In the genomic region with DNA sequence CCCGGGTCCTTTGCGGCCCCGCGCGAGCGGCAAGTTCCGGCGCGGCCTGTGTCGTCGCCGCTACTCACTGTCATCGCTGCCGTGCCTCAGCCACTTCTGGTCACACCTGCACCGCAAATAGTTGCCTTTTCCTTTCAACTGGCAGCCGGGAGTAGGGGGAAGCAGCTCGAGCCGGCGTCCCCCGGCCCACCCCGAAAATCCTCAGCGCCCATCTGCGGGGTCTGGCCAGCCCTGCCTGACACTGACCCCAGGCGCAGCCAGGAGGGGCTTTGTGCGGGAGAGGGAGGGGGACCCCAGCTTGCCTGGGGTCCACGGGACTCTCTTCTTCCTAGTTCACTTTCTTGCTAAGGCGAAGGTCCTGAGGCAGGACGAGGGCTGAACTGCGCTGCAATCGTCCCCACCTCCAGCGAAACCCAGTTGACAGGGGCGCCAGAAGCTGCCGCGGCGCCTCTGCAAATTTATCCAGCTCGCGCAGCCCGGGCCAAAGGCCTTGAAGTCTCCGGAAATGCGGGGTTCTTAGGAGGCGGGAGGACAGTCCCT, we compare ENCODE assay signal across 10 cellular contexts. TPM values are rescaled to one million over a fixed set of nuclear protein-coding genes. Genes with fewer than 3 reads are reported as not detected.
DNase-seq lines count a peak whose midpoint lies in the region; ATAC-seq and TF ChIP-seq lines count a peak whose summit lies in the region.
"Had no signal": no experiment of that assay in that cellular context is flagged by ENCODE, and none has a peak within 500 bp of the region (broad histone marks: within the 10 kb centered on the region; RNA-seq: fewer than 3 reads in every experiment).

No MANE protein-coding gene starts in this region.

- peaks cover 82% of the 10 kb centered on the region for H3K27me3 ChIP-seq in mammary epithelial cell (ENCODE audit: insufficient read depth, low read length)

- BruUV-seq in mammary epithelial cell (replicated peaks; lab: Mats Ljungman, UMichigan), result no TSS peak

- H3K27ac ChIP-seq in mammary epithelial cell (ENCODE audit: insufficient read depth, low read depth, low read length), result no peak overlapping the region
- H3K27ac ChIP-seq: gastroesophageal sphincter had no signal

- peak overlapping the region; percentile 88 for H3K4me2 ChIP-seq in mammary epithelial cell (ENCODE audit: insufficient read depth, low read depth, low read length)

- 5% methylated on average over 11 of the region's 41 CpGs for WGBS in mammary epithelial cell (ENCODE audit: low coverage, missing lambda C conversion rate)

- H3K36me3 Mint-ChIP-seq in neural crest cell (ENCODE audit: low read depth), result peaks cover 2% of the 10 kb centered on the region

- H3K4me1 ChIP-seq in mammary epithelial cell (ENCODE audit: insufficient read depth, low read length), result peaks cover 14% of the 10 kb centered on the region

- TF ChIP-seq CTCF in AG04449 (IDR thresholded peaks at IDR 0.05; ENCODE audit: insufficient read depth, low read length, missing control alignments), result no peak
- no peak for TF ChIP-seq CTCF in mammary epithelial cell (conservative IDR thresholded peaks at IDR 0.05 in 1 of 2, IDR thresholded peaks at IDR 0.05 in 1 of 2; ENCODE audit: extremely low read depth in 1 of 2, insufficient read depth in 1 of 2, low read depth in 1 of 2, low read length in 2 of 2)
- no peak for TF ChIP-seq CTCF in neural crest cell (conservative IDR thresholded peaks at IDR 0.05)

- intact Hi-C loops in mammary epithelial cell (cut with micrococcal nuclease), result no loop called here

- ATAC-seq in GM18498 (IDR thresholded peaks at IDR 0.05; ENCODE audit: unreplicated experiment) (peak; percentile 47), HG02885 (IDR thresholded peaks at IDR 0.05; ENCODE audit: poor library complexity, unreplicated experiment) (no peak), HG02884 (IDR thresholded peaks at IDR 0.05; ENCODE audit: unreplicated experiment) (no peak)

- dilution Hi-C loops in mammary epithelial cell (cut with HindIII; ENCODE audit: low sequenced_read_pairs), result loop anchor here (5.0 kb wide), 1 partner anchor 41 kb away; no protein-coding TSS in a partner anchor

- H3K27me3 Mint-ChIP-seq in neural crest cell (ENCODE audit: low read depth), result peaks cover 97% of the 10 kb centered on the region

- peak overlapping the region; percentile 81 for H2AFZ ChIP-seq in mammary epithelial cell (ENCODE audit: low read depth, low read length)

- peaks cover 28% of the 10 kb centered on the region for H3K4me1 Mint-ChIP-seq in neural crest cell

- H3K9ac ChIP-seq in mammary epithelial cell (ENCODE audit: insufficient read depth, low read length), result no peak overlapping the region

- in situ Hi-C loops in mammary epithelial cell (cut with MboI; ENCODE audit: low sequenced_read_pairs in 2 of 2), result no loop called here

- H4K20me1 ChIP-seq in mammary epithelial cell (ENCODE audit: insufficient read depth, low read length), result no peaks in the 10 kb centered on the region

- no peak for DNase-seq in AG04449 (ENCODE audit: low read depth, low spot score)
- DNase-seq in mammary epithelial cell, result no peak
- DNase-seq in neural crest cell (ENCODE audit: low read depth, low spot score), result no peak
- DNase-seq in COLO668 (lab: John Stamatoyannopoulos, UW; ENCODE audit: unreplicated experiment), result no peak
- no peak for DNase-seq in EL
- DNase-seq: NCI-H2171 treated with DMSO at 0.1 percent for 48 hours had no signal

- CTCF ChIA-PET in AG04449 (lab: Yijun Ruan, JAX) (interaction anchor here (1.3 to 1.9 kb wide), 2 partner anchors 32 to 35 kb away, joined by 3 to 10 read pairs; no protein-coding TSS in a partner anchor), mammary epithelial cell (lab: Charles Lee; ENCODE audit: low non-redundant PET) (no interaction called here)

- no peak overlapping the region for H3K27ac Mint-ChIP-seq in neural crest cell (ENCODE audit: unreplicated experiment)

- POLR2A ChIA-PET in AG04449 (lab: Yijun Ruan, JAX), result interaction anchor here (1.1 kb wide), 1 partner anchor 50 kb away, joined by 3 read pairs; no protein-coding TSS in a partner anchor

- H3K36me3 ChIP-seq in mammary epithelial cell (ENCODE audit: insufficient read depth, low read length), result no peaks in the 10 kb centered on the region
- H3K36me3 ChIP-seq: gastroesophageal sphincter had no signal

- no peaks in the 10 kb centered on the region for H3K9me3 Mint-ChIP-seq in neural crest cell

- H3K79me2 ChIP-seq in mammary epithelial cell (ENCODE audit: insufficient read depth, low read length), result no peaks in the 10 kb centered on the region

- H3K4me3 Mint-ChIP-seq in neural crest cell, result peak overlapping the region; percentile 68

- no peaks in the 10 kb centered on the region for H3K9me3 ChIP-seq in mammary epithelial cell (replicated peaks; ENCODE audit: insufficient read depth, low read length)
- H3K9me3 ChIP-seq: gastroesophageal sphincter had no signal

- H3K4me3 ChIP-seq in AG04449 (ENCODE audit: low read depth, low read length) (peak overlapping the region; percentile 32), mammary epithelial cell (replicated peaks in 1 of 3; ENCODE audit: insufficient read depth in 1 of 3, low read depth in 2 of 3, low read length in 3 of 3) (peak overlapping the region; percentile 33 to 45 (median 37))

RNA-seq across cellular contexts. Expression of a gene that starts 1.7 kb away (rescaled TPM):
- total RNA-seq in mammary epithelial cell (not detected), neural crest cell (not detected in 2 replicates)
- polyA plus RNA-seq in mammary epithelial cell, result not detected
- polyA minus RNA-seq in mammary epithelial cell, result not detected
- total RNA-seq: gastroesophageal sphincter had no signal

RNA-seq across cellular contexts. Expression of a gene that starts 47.6 kb away (rescaled TPM):
- total RNA-seq in mammary epithelial cell (not detected), neural crest cell (1.3 and 2.4 TPM in 2 replicates)
- not detected for polyA plus RNA-seq in mammary epithelial cell
- polyA minus RNA-seq in mammary epithelial cell, result not detected
- total RNA-seq: gastroesophageal sphincter had no signal
